ENCODE assay signal across 8 cellular contexts in the genomic region with DNA sequence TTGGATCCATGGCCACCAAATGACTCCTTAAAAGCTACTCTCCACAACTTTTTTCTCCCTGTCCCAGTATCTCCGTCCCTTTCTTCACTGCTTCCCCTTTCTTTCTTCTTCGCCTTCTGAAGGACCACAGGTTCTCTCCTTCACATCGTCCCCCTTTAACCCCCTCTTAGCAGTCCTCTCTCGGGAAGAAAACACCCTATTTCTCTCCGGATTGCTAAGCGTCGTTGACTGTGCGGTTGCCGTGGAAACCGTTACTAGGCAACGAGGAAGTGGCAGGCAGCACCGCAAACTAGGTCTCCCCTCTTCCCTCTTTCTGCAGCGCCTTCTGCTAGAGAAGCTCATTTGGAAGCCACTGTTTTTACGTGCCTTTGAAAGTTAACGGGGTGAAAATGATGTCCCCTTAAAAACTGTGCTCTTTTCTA. TPM values are rescaled to one million over a fixed set of nuclear protein-coding genes. Genes with fewer than 3 reads are reported as not detected.
DNase-seq lines count a peak whose midpoint lies in the region; ATAC-seq and TF ChIP-seq lines count a peak whose summit lies in the region.

A gene with protein sequence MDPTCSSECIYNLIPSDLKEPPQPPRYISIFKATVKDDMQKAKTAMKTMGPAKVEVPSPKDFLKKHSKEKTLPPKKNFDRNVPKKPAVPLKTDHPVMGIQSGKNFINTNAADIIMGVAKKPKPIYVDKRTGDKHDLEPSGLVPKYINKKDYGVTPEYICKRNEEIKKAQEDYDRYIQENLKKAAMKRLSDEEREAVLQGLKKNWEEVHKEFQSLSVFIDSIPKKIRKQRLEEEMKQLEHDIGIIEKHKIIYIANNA (minus strand): TSS at position 232 of the 422 bp plus-strand sequence. CDS start 222 bp downstream, at position 10.

- H3K36me3 ChIP-seq in MG63 (no peaks in the 10 kb centered on the region), RWPE2 (ENCODE audit: low read depth) (no peaks in the 10 kb centered on the region)

- H3K4me3 Mint-ChIP-seq in nephron: peak within 1 kb of the TSS; percentile 90 to 93 (median 91)

- peaks cover 17% of the 10 kb centered on the region for H3K4me1 Mint-ChIP-seq in nephron

- TF ChIP-seq CTCF in RWPE2 (IDR thresholded peaks at IDR 0.05; ENCODE audit: poor library complexity, severe bottlenecking) (no peak), fibroblast of villous mesenchyme (IDR thresholded peaks at IDR 0.05; ENCODE audit: insufficient read depth, low read depth, low read length) (no peak), nephron (IDR thresholded peaks at IDR 0.05; ENCODE audit: unreplicated experiment in 3 of 3) (no peak)

- ATAC-seq in RWPE2 (ENCODE audit: low read depth): peak; percentile 38

- no peaks in the 10 kb centered on the region for H3K9me3 Mint-ChIP-seq in nephron

- H3K27me3 ChIP-seq in MG63 (no peaks in the 10 kb centered on the region), RWPE2 (ENCODE audit: insufficient read depth, poor library complexity, severe bottlenecking) (no peaks in the 10 kb centered on the region)

- H3K27me3 Mint-ChIP-seq in nephron (ENCODE audit: low read depth): no peaks in the 10 kb centered on the region

- H3K36me3 Mint-ChIP-seq in nephron (ENCODE audit: low read depth): no peaks in the 10 kb centered on the region

- peak within 1 kb of the TSS; percentile 60 for H3K4me3 ChIP-seq in MG63
- peak within 1 kb of the TSS; percentile 41 for H3K4me3 ChIP-seq in RWPE2 (ENCODE audit: severe bottlenecking)
- H3K4me3 ChIP-seq in fibroblast of villous mesenchyme (ENCODE audit: low read depth, low read length): peak within 1 kb of the TSS; percentile 62

- DNase-seq in EH (ENCODE audit: low read depth): peak; percentile 91
- DNase-seq in HCEC 1CT: peak; percentile 85
- peak; percentile 91 for DNase-seq in MG63
- peak; percentile 88 for DNase-seq in RWPE2 (ENCODE audit: low spot score)
- DNase-seq in activated effector memory CD4-positive, alpha-beta T cell treated with anti-CD3 and anti-CD28 coated beads, Interleukin-2, amount 50 U/mL, for 16 hours: peak; percentile 97
- DNase-seq in fibroblast of villous mesenchyme (ENCODE audit: low read depth): peak; percentile 93
- peak; percentile 92 for DNase-seq in stimulated activated naive CD4-positive, alpha-beta T cell treated with Interleukin-2 at 50 U/mL for 16 hours (lab: John Stamatoyannopoulos, UW)

- peak within 1 kb of the TSS; percentile 82 for H3K27ac ChIP-seq in RWPE2 (ENCODE audit: poor library complexity, severe bottlenecking)

- no peaks in the 10 kb centered on the region for H3K4me1 ChIP-seq in RWPE2 (ENCODE audit: insufficient read depth, poor library complexity, severe bottlenecking)

- no peaks in the 10 kb centered on the region for H3K9me3 ChIP-seq in MG63
- no peaks in the 10 kb centered on the region for H3K9me3 ChIP-seq in RWPE2 (ENCODE audit: severe bottlenecking)

- H3K27ac Mint-ChIP-seq in nephron: peak within 1 kb of the TSS; percentile 100

RNA-seq across cellular contexts. Expression of the gene that starts here (rescaled TPM):
- not detected in 2 replicates for total RNA-seq in MG63 (2014; rRNA removed; shearing (Covaris generic); ENCODE audit: low replicate concordance)
- total RNA-seq in fibroblast of villous mesenchyme: under 0.01 TPM in 1 of 2 replicates, not detected in the other

Comparison
In these comparisons a context has a peak if more than half of its experiments do, and no peak if none do; other contexts are left out.
1. Peak in every context shown above with its lines: DNase-seq, ATAC-seq, H3K4me3 ChIP-seq and H3K27ac ChIP-seq.
2. Peak in DNase-seq and H3K4me3 ChIP-seq in MG63; RNA of the gene not detected or under 1 TPM.
3. Peak in DNase-seq and H3K4me3 ChIP-seq in fibroblast of villous mesenchyme; RNA of the gene not detected or under 1 TPM.